ENCODE assay signal across 17 cellular contexts in the genomic region with DNA sequence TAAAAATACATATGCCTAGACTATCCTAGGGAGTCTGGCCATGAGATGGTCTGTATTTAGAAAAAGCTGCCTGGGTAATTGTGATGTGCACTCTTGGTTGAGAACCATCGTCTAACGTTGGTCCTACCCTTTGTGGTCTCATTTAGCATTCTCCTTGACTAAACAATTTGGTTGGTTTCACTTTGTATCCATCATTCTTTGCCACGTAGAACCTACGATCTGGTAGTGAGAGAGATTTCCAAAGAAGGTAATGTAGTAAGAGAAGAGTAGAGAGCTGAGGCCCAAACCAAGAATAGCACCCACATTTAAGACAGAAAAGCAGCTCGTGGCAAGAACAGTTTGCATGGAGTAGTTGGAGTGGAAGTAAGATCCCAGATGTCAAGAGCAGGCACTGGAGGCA.
DNase-seq lines count a peak whose midpoint lies in the region; ATAC-seq and TF ChIP-seq lines count a peak whose summit lies in the region.
"Had no signal": no experiment of that assay in that cellular context is flagged by ENCODE, and none has a peak within 500 bp of the region (broad histone marks: within the 10 kb centered on the region; RNA-seq: fewer than 3 reads in every experiment).

No MANE protein-coding gene starts in this region.

- CTCF ChIA-PET in activated CD8-positive, alpha-beta memory T cell treated with anti-CD3 and anti-CD28 coated beads, Interleukin-2, amount 10 ng/mL, durations not matched to agents 7 days and 5 days (lab: Charles Lee) = interaction anchor here (1.1 to 2.7 kb wide), 2 partner anchors 9 to 10 kb away, joined by 5 to 18 read pairs; no protein-coding TSS in a partner anchor
- CTCF ChIA-PET in naive thymus-derived CD4-positive, alpha-beta T cell (lab: Charles Lee) = interaction anchor here (0.7 kb wide), 1 partner anchor 1168 kb away, joined by 3 read pairs; no protein-coding TSS in a partner anchor

- no peak for ATAC-seq in activated CD8-positive, alpha-beta memory T cell treated with anti-CD3 and anti-CD28 coated beads, Interleukin-2, amount 10 ng/mL, durations not matched to agents 7 days and 5 days
- no peak for ATAC-seq in naive thymus-derived CD4-positive, alpha-beta T cell
- ATAC-seq in GM21825 (IDR thresholded peaks at IDR 0.05; ENCODE audit: unreplicated experiment) (no peak), omental fat pad (ENCODE audit: low FRiP score) (no peak)
- ATAC-seq: HepG2 had no signal

- H3K4me1 Mint-ChIP-seq in activated CD8-positive, alpha-beta memory T cell treated with anti-CD3 and anti-CD28 coated beads, Interleukin-2, amount 10 ng/mL, durations not matched to agents 7 days and 5 days = peaks cover 5% of the 10 kb centered on the region
- H3K4me1 Mint-ChIP-seq in activated T-helper 1 cell treated with anti-CD3 and anti-CD28 coated beads, Interleukin-12 subunit alpha, Interleukin-12 subunit beta, Interleukin-2, Interleukin-4 antibody, amounts not matched to agents 30 ng/mL and 10 ng/mL and 1 ng/mL, durations not matched to agents 14 hours and 24 hours and 36 hours (ENCODE audit: low read depth) = peaks cover 32% of the 10 kb centered on the region
- H3K4me1 Mint-ChIP-seq in naive thymus-derived CD4-positive, alpha-beta T cell = peaks cover 3 to 34% (median 26%) of the 10 kb centered on the region in 7 donors

- no peak overlapping the region for H3K4me3 ChIP-seq in naive thymus-derived CD4-positive, alpha-beta T cell (ENCODE audit: low read length)
- H3K4me3 ChIP-seq in HAP-1 = no peak overlapping the region
- H3K4me3 ChIP-seq: GM23248 had no signal

- no peaks in the 10 kb centered on the region for H3K4me1 ChIP-seq in naive thymus-derived CD4-positive, alpha-beta T cell (ENCODE audit: control insufficient read depth in 2 of 2, insufficient read depth in 2 of 2, low read length in 2 of 2)
- no peaks in the 10 kb centered on the region for H3K4me1 ChIP-seq in HAP-1

- H3K4me3 Mint-ChIP-seq in activated CD8-positive, alpha-beta memory T cell treated with anti-CD3 and anti-CD28 coated beads, Interleukin-2, amount 10 ng/mL, durations not matched to agents 7 days and 5 days = no peak overlapping the region
- peak overlapping the region; percentile 0 for H3K4me3 Mint-ChIP-seq in activated T-helper 1 cell treated with anti-CD3 and anti-CD28 coated beads, Interleukin-12 subunit alpha, Interleukin-12 subunit beta, Interleukin-2, Interleukin-4 antibody, amounts not matched to agents 30 ng/mL and 10 ng/mL and 1 ng/mL, durations not matched to agents 14 hours and 24 hours and 36 hours
- H3K4me3 Mint-ChIP-seq in naive thymus-derived CD4-positive, alpha-beta T cell = peak overlapping the region in 9 of 10 donors; percentile 22 to 75 (median 59)

- H3K9me3 ChIP-seq in KOPT-K1 (ENCODE audit: insufficient read depth, low read length, poor library complexity, severe bottlenecking) (no peaks in the 10 kb centered on the region), HAP-1 (no peaks in the 10 kb centered on the region)
- no peaks in the 10 kb centered on the region for H3K9me3 ChIP-seq in naive thymus-derived CD4-positive, alpha-beta T cell (ENCODE audit: control insufficient read depth in 2 of 3, low read length in 3 of 3)

- in situ Hi-C loops in HAP-1 (cut with MboI; ENCODE audit: low sequenced_read_pairs) = no loop called here

- H3K36me3 ChIP-seq in KOPT-K1 (ENCODE audit: insufficient read depth, low read length) (no peaks in the 10 kb centered on the region), HAP-1 (replicated peaks) (no peaks in the 10 kb centered on the region)
- no peaks in the 10 kb centered on the region for H3K36me3 ChIP-seq in naive thymus-derived CD4-positive, alpha-beta T cell (ENCODE audit: control insufficient read depth in 2 of 3, insufficient read depth in 3 of 3, low read length in 3 of 3)

- H3K27me3 Mint-ChIP-seq in activated CD8-positive, alpha-beta memory T cell treated with anti-CD3 and anti-CD28 coated beads, Interleukin-2, amount 10 ng/mL, durations not matched to agents 7 days and 5 days = no peaks in the 10 kb centered on the region
- H3K27me3 Mint-ChIP-seq in activated T-helper 1 cell treated with anti-CD3 and anti-CD28 coated beads, Interleukin-12 subunit alpha, Interleukin-12 subunit beta, Interleukin-2, Interleukin-4 antibody, amounts not matched to agents 30 ng/mL and 10 ng/mL and 1 ng/mL, durations not matched to agents 14 hours and 24 hours and 36 hours (ENCODE audit: insufficient read depth) = peaks cover 3% of the 10 kb centered on the region
- H3K27me3 Mint-ChIP-seq in naive thymus-derived CD4-positive, alpha-beta T cell = peaks cover 0 to 3% (median 0%) of the 10 kb centered on the region in 5 donors

- intact Hi-C loops in activated T-helper 1 cell treated with anti-CD3 and anti-CD28 coated beads, Interleukin-12 subunit alpha, Interleukin-12 subunit beta, Interleukin-2, Interleukin-4 antibody, amounts not matched to agents 30 ng/mL and 10 ng/mL and 1 ng/mL, durations not matched to agents 14 hours and 24 hours and 36 hours (cut with micrococcal nuclease) = no loop called here
- intact Hi-C loops in naive thymus-derived CD4-positive, alpha-beta T cell (cut with micrococcal nuclease) = no loop called here

- H3K27ac Mint-ChIP-seq in activated CD8-positive, alpha-beta memory T cell treated with anti-CD3 and anti-CD28 coated beads, Interleukin-2, amount 10 ng/mL, durations not matched to agents 7 days and 5 days = peak overlapping the region; percentile 13
- no peak overlapping the region for H3K27ac Mint-ChIP-seq in activated T-helper 1 cell treated with anti-CD3 and anti-CD28 coated beads, Interleukin-12 subunit alpha, Interleukin-12 subunit beta, Interleukin-2, Interleukin-4 antibody, amounts not matched to agents 30 ng/mL and 10 ng/mL and 1 ng/mL, durations not matched to agents 14 hours and 24 hours and 36 hours
- peak overlapping the region in 7 of 9 donors; percentile 4 to 70 (median 10) for H3K27ac Mint-ChIP-seq in naive thymus-derived CD4-positive, alpha-beta T cell

- H3K9me3 Mint-ChIP-seq in activated CD8-positive, alpha-beta memory T cell treated with anti-CD3 and anti-CD28 coated beads, Interleukin-2, amount 10 ng/mL, durations not matched to agents 7 days and 5 days (ENCODE audit: low read depth) = peaks cover 3% of the 10 kb centered on the region
- H3K9me3 Mint-ChIP-seq in activated T-helper 1 cell treated with anti-CD3 and anti-CD28 coated beads, Interleukin-12 subunit alpha, Interleukin-12 subunit beta, Interleukin-2, Interleukin-4 antibody, amounts not matched to agents 30 ng/mL and 10 ng/mL and 1 ng/mL, durations not matched to agents 14 hours and 24 hours and 36 hours = peaks cover 3% of the 10 kb centered on the region
- peaks cover 0 to 4% (median 0%) of the 10 kb centered on the region in 11 donors for H3K9me3 Mint-ChIP-seq in naive thymus-derived CD4-positive, alpha-beta T cell

- no peaks in the 10 kb centered on the region for H3K27me3 ChIP-seq in naive thymus-derived CD4-positive, alpha-beta T cell (ENCODE audit: control insufficient read depth in 2 of 2, insufficient read depth in 2 of 2, low read length in 2 of 2)
- H3K27me3 ChIP-seq in HAP-1 (ENCODE audit: low read depth) = no peaks in the 10 kb centered on the region

- no peak for DNase-seq in activated CD8-positive, alpha-beta memory T cell treated with anti-CD3 and anti-CD28 coated beads, Interleukin-2, amount 10 ng/mL, durations not matched to agents 7 days and 5 days
- DNase-seq in activated CD8-positive, alpha-beta memory T cell treated with anti-CD3 and anti-CD28 coated beads, Interleukin-2, amount 50 U/mL, for 4 hours = no peak
- no peak for DNase-seq in activated T-helper 1 cell treated with anti-CD3 and anti-CD28 coated beads, Interleukin-12 subunit alpha, Interleukin-12 subunit beta, Interleukin-2, Interleukin-4 antibody, amounts not matched to agents 30 ng/mL and 10 ng/mL and 1 ng/mL, durations not matched to agents 14 hours and 24 hours and 36 hours (ENCODE audit: low spot score)
- DNase-seq in naive thymus-derived CD4-positive, alpha-beta T cell = no peak
- DNase-seq in HAP-1 (ENCODE audit: low spot score in 2 of 2) (no peak), omental fat pad (ENCODE audit: low spot score) (no peak)
- DNase-seq: AML-193, DMS79, GM23248, Karpas-422, NCI-H1105 treated with DMSO at 0.1 percent for 48 hours, NCI-H187 treated with DMSO at 0.1 percent for 48 hours, NCI-H510A, NCI-H82 had no signal

- no peak for TF ChIP-seq CTCF in omental fat pad (IDR thresholded peaks at IDR 0.05)

- peaks cover 8% of the 10 kb centered on the region for H3K36me3 Mint-ChIP-seq in activated CD8-positive, alpha-beta memory T cell treated with anti-CD3 and anti-CD28 coated beads, Interleukin-2, amount 10 ng/mL, durations not matched to agents 7 days and 5 days
- no peaks in the 10 kb centered on the region for H3K36me3 Mint-ChIP-seq in activated T-helper 1 cell treated with anti-CD3 and anti-CD28 coated beads, Interleukin-12 subunit alpha, Interleukin-12 subunit beta, Interleukin-2, Interleukin-4 antibody, amounts not matched to agents 30 ng/mL and 10 ng/mL and 1 ng/mL, durations not matched to agents 14 hours and 24 hours and 36 hours (ENCODE audit: low read depth)
- peaks cover 0 to 28% (median 0%) of the 10 kb centered on the region in 5 donors for H3K36me3 Mint-ChIP-seq in naive thymus-derived CD4-positive, alpha-beta T cell

- POLR2A ChIA-PET in naive thymus-derived CD4-positive, alpha-beta T cell (lab: Charles Lee) = no interaction called here

- H3K27ac ChIP-seq in KOPT-K1 (ENCODE audit: low read depth, low read length, poor library complexity, severe bottlenecking) = peak overlapping the region; percentile 66
- H3K27ac ChIP-seq in naive thymus-derived CD4-positive, alpha-beta T cell (ENCODE audit: low read depth, low read length) = no peak overlapping the region
- H3K27ac ChIP-seq: GM23248 had no signal
